Comparison of ENCODE assay signal across 17 cellular contexts in genomic region chr2:439540-440465, GRCh38.
DNase-seq lines count a peak whose midpoint lies in the region; ATAC-seq and TF ChIP-seq lines count a peak whose summit lies in the region.
"Had no signal": no experiment of that assay in that cellular context is flagged by ENCODE, and none has a peak within 500 bp of the region (broad histone marks: within the 10 kb centered on the region; RNA-seq: fewer than 3 reads in every experiment).

No MANE protein-coding gene starts in this region.

- H3K9me3 Mint-ChIP-seq in naive B cell = no peaks in the 10 kb centered on the region

- H3K9me3 ChIP-seq in testis = no peaks in the 10 kb centered on the region
- H3K9me3 ChIP-seq: esophagus muscularis mucosa had no signal

- H3K4me3 Mint-ChIP-seq in naive B cell = peak overlapping the region in 1 of 8 donors; percentile 29

- 67% methylated on average over 23 to 24 of the region's 24 CpGs for WGBS in testis, 2 donors

- peaks cover 37 to 71% (median 43%) of the 10 kb centered on the region in 3 donors for H3K4me1 Mint-ChIP-seq in naive B cell

- H3K27me3 ChIP-seq in testis = no peaks in the 10 kb centered on the region

- peak; percentile 40 for DNase-seq in G401 (ENCODE audit: low spot score)
- peak in 17 of 61 donors; percentile 7 to 60 (median 27) for DNase-seq in caudate nucleus (lab: John Stamatoyannopoulos, UW)
- DNase-seq in naive B cell = no peak
- DNase-seq in testis = peak; percentile 84
- DNase-seq in NCI-H2029 (lab: John Stamatoyannopoulos, UW) = no peak
- DNase-seq in stimulated activated CD4-positive, alpha-beta T cell treated with anti-CD3 and anti-CD28 coated beads, Interleukin-15, amount 100 ng/mL, for 24 hours = no peak
- DNase-seq in kidney tubule cell (ENCODE audit: low spot score) = no peak
- DNase-seq: activated CD4-positive, alpha-beta T cell treated with anti-CD3 and anti-CD28 coated beads for 4 hours; activated effector memory CD4-positive, alpha-beta T cell treated with Interleukin-2 at 50 U/mL for 16 hours; Calu3; effector CD4-positive, alpha-beta T cell; EL; GM23248; Karpas-422; NCI-H1105 had no signal

- H3K4me1 ChIP-seq in testis = peaks cover 31% of the 10 kb centered on the region
- H3K4me1 ChIP-seq: esophagus muscularis mucosa had no signal

- no peak for TF ChIP-seq CTCF in testis (IDR thresholded peaks at IDR 0.05)

- H3K27ac ChIP-seq in caudate nucleus (ENCODE audit: low read depth, low read length) = peak overlapping the region; percentile 30
- H3K27ac ChIP-seq in testis = peak overlapping the region; percentile 73 to 89
- H3K27ac ChIP-seq: esophagus muscularis mucosa, GM23248 had no signal

- ATAC-seq in naive B cell (ENCODE audit: low read depth in 2 of 2) = no peak

- peak overlapping the region in 5 of 6 donors; percentile 67 to 97 (median 89) for H3K27ac Mint-ChIP-seq in naive B cell

- no peak overlapping the region for H3K4me3 ChIP-seq in testis
- H3K4me3 ChIP-seq: esophagus muscularis mucosa, GM23248, smooth muscle cell had no signal

- no peaks in the 10 kb centered on the region for H3K36me3 Mint-ChIP-seq in naive B cell

- TF ChIP-seq POLR2A in testis (IDR thresholded peaks at IDR 0.05) = no peak

- no peaks in the 10 kb centered on the region for H3K36me3 ChIP-seq in testis (ENCODE audit: low read depth, missing control alignments)
- H3K36me3 ChIP-seq: esophagus muscularis mucosa had no signal

- H3K27me3 Mint-ChIP-seq in naive B cell = no peaks in the 10 kb centered on the region

- in situ Hi-C loops in G401 (cut with HindIII; ENCODE audit: low sequenced_read_pairs) = no loop called here

- intact Hi-C loops in testis (cut with DNase I; ENCODE audit: low total_unique reads) = no loop called here

Comparison
In these comparisons a context has a peak if more than half of its experiments do, and no peak if none do; other contexts are left out.
1. DNase-seq: peak in G401 (single experiment) and testis (single experiment); none in naive B cell (single experiment), NCI-H2029 (single experiment), stimulated activated CD4-positive, alpha-beta T cell treated with anti-CD3 and anti-CD28 coated beads, Interleukin-15, amount 100 ng/mL, for 24 hours (single experiment) and kidney tubule cell (single experiment).